ENCODE assay signal across 21 cellular contexts in genomic region chr18:60739212-60739611, GRCh38.
"Had no signal": no experiment of that assay in that cellular context is flagged by ENCODE, and none has a peak within 500 bp of the region (broad histone marks: within the 10 kb centered on the region; RNA-seq: fewer than 3 reads in every experiment).

No MANE protein-coding gene starts in this region.

- H3K9me3 Mint-ChIP-seq: nephron progenitor cell, type B pancreatic cell had no signal

- H3K4me3 ChIP-seq: coronary artery, heart left ventricle, left lung, lung, pancreas, suprapubic skin, thyroid gland, uterus had no signal

- H3K27me3 ChIP-seq: heart left ventricle, left lung, pancreas, suprapubic skin, thyroid gland, uterus had no signal

- H3K27me3 Mint-ChIP-seq: naive thymus-derived CD4-positive, alpha-beta T cell; progenitor cell of endocrine pancreas; type B pancreatic cell had no signal

- H3K9me3 ChIP-seq: heart left ventricle, left lung, pancreas, suprapubic skin, thyroid gland, uterus had no signal

- H3K4me1 ChIP-seq: heart left ventricle, left lung, pancreas, suprapubic skin, thyroid gland, uterus had no signal

- H3K36me3 ChIP-seq: heart left ventricle, left lung, pancreas, suprapubic skin, thyroid gland, uterus had no signal

- H3K27ac ChIP-seq: coronary artery, heart left ventricle, left lung, pancreas, suprapubic skin, thyroid gland, uterus had no signal

- DNase-seq: effector CD4-positive, alpha-beta T cell; foreskin melanocyte; heart left ventricle; hippocampal formation; islet precursor cell; mesendoderm; naive thymus-derived CD4-positive, alpha-beta T cell; nephron progenitor cell; right cardiac atrium; small intestine; stimulated activated CD4-positive, alpha-beta T cell treated with anti-CD3 and anti-CD28 coated beads, Interleukin-12 subunit alpha, Interleukin-12 subunit beta, amount 100 ng/mL, for 4 hours; stimulated activated naive CD4-positive, alpha-beta T cell; thyroid gland; uterus had no signal

- H3K36me3 Mint-ChIP-seq: naive thymus-derived CD4-positive, alpha-beta T cell; type B pancreatic cell had no signal

- H3K27ac Mint-ChIP-seq: naive thymus-derived CD4-positive, alpha-beta T cell; nephron progenitor cell; progenitor cell of endocrine pancreas; type B pancreatic cell had no signal

- H3K4me1 Mint-ChIP-seq: naive thymus-derived CD4-positive, alpha-beta T cell; nephron progenitor cell had no signal

- H3K4me3 Mint-ChIP-seq: naive thymus-derived CD4-positive, alpha-beta T cell; nephron progenitor cell; type B pancreatic cell had no signal

- ATAC-seq: heart left ventricle; left lung; naive thymus-derived CD4-positive, alpha-beta T cell; pancreas; right cardiac atrium had no signal
